Comparison of ENCODE assay signal across 12 cellular contexts in the genomic region with DNA sequence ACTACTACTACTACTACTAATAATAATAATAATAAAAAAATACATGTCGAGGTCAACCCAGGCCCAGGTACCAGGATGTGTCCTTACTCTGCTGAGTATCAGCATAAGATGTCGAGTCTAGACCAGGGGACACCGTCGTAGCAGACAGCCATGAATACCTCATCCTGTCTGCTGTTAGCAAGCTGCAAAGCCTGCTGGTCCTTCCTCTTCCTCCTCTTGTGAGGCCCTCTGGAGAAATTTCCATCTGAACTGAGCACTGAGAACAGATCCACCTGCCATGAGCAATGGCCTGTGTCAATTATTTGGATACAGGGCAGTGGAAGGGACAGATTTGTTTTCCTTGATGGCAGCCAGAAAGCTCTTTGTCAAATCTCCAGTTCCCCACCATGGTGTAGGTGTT.
A peak's percentile ranks its signal among the peaks of the same experiment; 100 is the strongest.
DNase-seq lines count a peak whose midpoint lies in the region; ATAC-seq and TF ChIP-seq lines count a peak whose summit lies in the region.
"Had no signal": no experiment of that assay in that cellular context is flagged by ENCODE, and none has a peak within 500 bp of the region (broad histone marks: within the 10 kb centered on the region; RNA-seq: fewer than 3 reads in every experiment).

No MANE protein-coding gene starts in this region.

- no peak for TF ChIP-seq EP300 in ovary (IDR thresholded peaks at IDR 0.05)

- H3K36me3 ChIP-seq in ovary: no peaks in the 10 kb centered on the region
- H3K36me3 ChIP-seq: SJSA1, thoracic aorta had no signal

- H3K27ac Mint-ChIP-seq in activated CD4-positive, alpha-beta T cell treated with anti-CD3 and anti-CD28 coated beads, Interleukin-2, amount 10 ng/mL, durations not matched to agents 7 days and 5 days: no peak overlapping the region
- peak overlapping the region; percentile 38 for H3K27ac Mint-ChIP-seq in stimulated activated effector memory CD8-positive, alpha-beta T cell treated with anti-CD3 and anti-CD28 coated beads, Interleukin-12 subunit alpha, Interleukin-12 subunit beta, amount 100 ng/mL, for 72 hours

- 93 to 97% (median 95%) methylated on average over 4 of the region's 4 CpGs for WGBS in ovary, 3 donors

- intact Hi-C loops in ovary (cut with DNase I): loop anchor here in 1 of 4 donors (10.0 kb wide), 1 partner anchor 163 kb away; no protein-coding TSS in a partner anchor

- H3K4me3 Mint-ChIP-seq in activated CD4-positive, alpha-beta T cell treated with anti-CD3 and anti-CD28 coated beads, Interleukin-2, amount 10 ng/mL, durations not matched to agents 7 days and 5 days: no peak overlapping the region
- H3K4me3 Mint-ChIP-seq in stimulated activated effector memory CD8-positive, alpha-beta T cell treated with anti-CD3 and anti-CD28 coated beads, Interleukin-12 subunit alpha, Interleukin-12 subunit beta, amount 100 ng/mL, for 72 hours: no peak overlapping the region

- no peaks in the 10 kb centered on the region for H3K27me3 Mint-ChIP-seq in activated CD4-positive, alpha-beta T cell treated with anti-CD3 and anti-CD28 coated beads, Interleukin-2, amount 10 ng/mL, durations not matched to agents 7 days and 5 days
- H3K27me3 Mint-ChIP-seq: naive thymus-derived CD8-positive, alpha-beta T cell had no signal

- H3K27me3 ChIP-seq in ovary: no peaks in the 10 kb centered on the region
- H3K27me3 ChIP-seq: SJSA1 had no signal

- no peak overlapping the region for H3K4me3 ChIP-seq in ovary
- H3K4me3 ChIP-seq: SJSA1, thoracic aorta had no signal

- CTCF ChIA-PET in activated CD4-positive, alpha-beta T cell treated with anti-CD3 and anti-CD28 coated beads, Interleukin-2, amount 10 ng/mL, durations not matched to agents 7 days and 5 days (lab: Charles Lee): no interaction called here

- no peaks in the 10 kb centered on the region for H3K9me3 Mint-ChIP-seq in activated CD4-positive, alpha-beta T cell treated with anti-CD3 and anti-CD28 coated beads, Interleukin-2, amount 10 ng/mL, durations not matched to agents 7 days and 5 days
- H3K9me3 Mint-ChIP-seq in stimulated activated effector memory CD8-positive, alpha-beta T cell treated with anti-CD3 and anti-CD28 coated beads, Interleukin-12 subunit alpha, Interleukin-12 subunit beta, amount 100 ng/mL, for 72 hours: no peaks in the 10 kb centered on the region
- H3K9me3 Mint-ChIP-seq: naive thymus-derived CD8-positive, alpha-beta T cell had no signal

- no peak for TF ChIP-seq POLR2A in ovary (IDR thresholded peaks at IDR 0.05)

- H3K4me1 ChIP-seq in ovary (ENCODE audit: insufficient read depth): peaks cover 14% of the 10 kb centered on the region
- H3K4me1 ChIP-seq: SJSA1 had no signal

- no peak overlapping the region for H3K27ac ChIP-seq in ovary
- H3K27ac ChIP-seq: SJSA1, thoracic aorta had no signal

- peaks cover 52% of the 10 kb centered on the region for H3K4me1 Mint-ChIP-seq in activated CD4-positive, alpha-beta T cell treated with anti-CD3 and anti-CD28 coated beads, Interleukin-2, amount 10 ng/mL, durations not matched to agents 7 days and 5 days
- peaks cover 29% of the 10 kb centered on the region for H3K4me1 Mint-ChIP-seq in stimulated activated effector memory CD8-positive, alpha-beta T cell treated with anti-CD3 and anti-CD28 coated beads, Interleukin-12 subunit alpha, Interleukin-12 subunit beta, amount 100 ng/mL, for 72 hours

- POLR2A ChIA-PET in activated CD4-positive, alpha-beta T cell treated with anti-CD3 and anti-CD28 coated beads, Interleukin-2, amount 10 ng/mL, durations not matched to agents 7 days and 5 days (lab: Charles Lee): no interaction called here

- peak; percentile 15 for DNase-seq in activated CD4-positive, alpha-beta T cell treated with anti-CD3 and anti-CD28 coated beads, Interleukin-2, amount 10 ng/mL, durations not matched to agents 7 days and 5 days
- no peak for DNase-seq in activated CD4-positive, alpha-beta T cell treated with anti-CD3 and anti-CD28 coated beads, Interleukin-2, amount 50 U/mL, for 4 hours
- DNase-seq in NAMALWA (ENCODE audit: low spot score) (peak; percentile 69), COLO829 (ENCODE audit: low spot score) (no peak), ovary (no peak), DMS114 treated with DMSO at 0.1 percent for 48 hours (lab: John Stamatoyannopoulos, UW; ENCODE audit: unreplicated experiment) (no peak)
- DNase-seq in stimulated activated effector memory CD8-positive, alpha-beta T cell treated with anti-CD3 and anti-CD28 coated beads, Interleukin-12 subunit alpha, Interleukin-12 subunit beta, amount 100 ng/mL, for 72 hours (ENCODE audit: low spot score in 2 of 2): no peak
- DNase-seq: NCI-H2029 had no signal

- ATAC-seq in HG02571 (IDR thresholded peaks at IDR 0.05; ENCODE audit: unreplicated experiment): peak; percentile 10
- no peak for ATAC-seq in stimulated activated effector memory CD8-positive, alpha-beta T cell treated with anti-CD3 and anti-CD28 coated beads, Interleukin-12 subunit alpha, Interleukin-12 subunit beta, amount 100 ng/mL, for 72 hours

- no peaks in the 10 kb centered on the region for H3K9me3 ChIP-seq in ovary
- H3K9me3 ChIP-seq: SJSA1, thoracic aorta had no signal

- H3K36me3 Mint-ChIP-seq in activated CD4-positive, alpha-beta T cell treated with anti-CD3 and anti-CD28 coated beads, Interleukin-2, amount 10 ng/mL, durations not matched to agents 7 days and 5 days (ENCODE audit: low read depth): peaks cover 7% of the 10 kb centered on the region
- H3K36me3 Mint-ChIP-seq in stimulated activated effector memory CD8-positive, alpha-beta T cell treated with anti-CD3 and anti-CD28 coated beads, Interleukin-12 subunit alpha, Interleukin-12 subunit beta, amount 100 ng/mL, for 72 hours: no peaks in the 10 kb centered on the region

- TF ChIP-seq CTCF in ovary (IDR thresholded peaks at IDR 0.05): no peak

Comparison
In these comparisons a context has a peak if more than half of its experiments do, and no peak if none do; other contexts are left out.
1. DNase-seq: peak in activated CD4-positive, alpha-beta T cell treated with anti-CD3 and anti-CD28 coated beads, Interleukin-2, amount 10 ng/mL, durations not matched to agents 7 days and 5 days (single experiment) and NAMALWA (single experiment); none in activated CD4-positive, alpha-beta T cell treated with anti-CD3 and anti-CD28 coated beads, Interleukin-2, amount 50 U/mL, for 4 hours (0 of 2), stimulated activated effector memory CD8-positive, alpha-beta T cell treated with anti-CD3 and anti-CD28 coated beads, Interleukin-12 subunit alpha, Interleukin-12 subunit beta, amount 100 ng/mL, for 72 hours (0 of 2), COLO829 (single experiment), ovary (0 of 5) and DMS114 treated with DMSO at 0.1 percent for 48 hours (single experiment).